In genomic region chr5:129459485-129460120, GRCh38 we compare ENCODE assay signal across 1 cellular context.
A peak's percentile ranks its signal among the peaks of the same experiment; 100 is the strongest.
TF ChIP-seq lines count a peak whose summit lies in the region.

No MANE protein-coding gene starts in this region.

TF ChIP-seq in WTC11, 78 proteins besides CTCF, POLR2A, EP300 and RAD21 (continued from another document):
- no peak for TF ChIP-seq ZMAT4 (CRISPR knock-in tag; IDR thresholded peaks at IDR 0.05)
- peak; percentile 79 for TF ChIP-seq ETV6 (CRISPR knock-in tag; IDR thresholded peaks at IDR 0.05)
- TF ChIP-seq ATF3 (CRISPR knock-in tag; conservative IDR thresholded peaks at IDR 0.05) = no peak
- TF ChIP-seq E2F5 (CRISPR knock-in tag; IDR thresholded peaks at IDR 0.05) = peak; percentile 71; the same call in 1 of the 2 replicates
- no peak for TF ChIP-seq NR2C2 (CRISPR knock-in tag; IDR thresholded peaks at IDR 0.05)
- TF ChIP-seq TCF7 (CRISPR knock-in tag; IDR thresholded peaks at IDR 0.05; ENCODE audit: low read depth) = no peak
- TF ChIP-seq RORB (CRISPR knock-in tag; IDR thresholded peaks at IDR 0.05) = no peak
- TF ChIP-seq HMGA2 (CRISPR knock-in tag; IDR thresholded peaks at IDR 0.05) = no peak
- TF ChIP-seq FOXK1 (CRISPR knock-in tag; IDR thresholded peaks at IDR 0.05) = no peak; the same call in 1 of the 2 replicates
- TF ChIP-seq E2F1 (CRISPR knock-in tag; IDR thresholded peaks at IDR 0.05) = no peak
- no peak for TF ChIP-seq ELF4 (CRISPR knock-in tag; IDR thresholded peaks at IDR 0.05; ENCODE audit: low read depth)
- TF ChIP-seq JUN (CRISPR knock-in tag; IDR thresholded peaks at IDR 0.05) = no peak
- no peak for TF ChIP-seq ATF1 (CRISPR knock-in tag; IDR thresholded peaks at IDR 0.05)
- TF ChIP-seq RELA (CRISPR knock-in tag; IDR thresholded peaks at IDR 0.05; ENCODE audit: borderline replicate concordance) = no peak
- TF ChIP-seq ZBTB43 (CRISPR knock-in tag; IDR thresholded peaks at IDR 0.05) = no peak
- TF ChIP-seq MLX (CRISPR knock-in tag; IDR thresholded peaks at IDR 0.05) = no peak
- no peak for TF ChIP-seq ESRRA (CRISPR knock-in tag; IDR thresholded peaks at IDR 0.05; ENCODE audit: borderline replicate concordance)
- no peak for TF ChIP-seq JAZF1 (CRISPR knock-in tag; IDR thresholded peaks at IDR 0.05)
- no peak for TF ChIP-seq CBFB (CRISPR knock-in tag; IDR thresholded peaks at IDR 0.05; ENCODE audit: low read depth)
- no peak for TF ChIP-seq ZNF532 (CRISPR knock-in tag; IDR thresholded peaks at IDR 0.05; ENCODE audit: borderline replicate concordance)
- no peak for TF ChIP-seq CREB1 (CRISPR knock-in tag; IDR thresholded peaks at IDR 0.05)
- peak; percentile 74 for TF ChIP-seq FOXP1 (CRISPR knock-in tag; IDR thresholded peaks at IDR 0.05; ENCODE audit: borderline replicate concordance)
- no peak for TF ChIP-seq FOXJ3 (CRISPR knock-in tag; IDR thresholded peaks at IDR 0.05; ENCODE audit: borderline replicate concordance)
- no peak for TF ChIP-seq IRF2 (CRISPR knock-in tag; IDR thresholded peaks at IDR 0.05; ENCODE audit: borderline replicate concordance, low read depth)
- TF ChIP-seq NFATC4 (CRISPR knock-in tag; IDR thresholded peaks at IDR 0.05) = no peak
- no peak for TF ChIP-seq ZNF121 (CRISPR knock-in tag; IDR thresholded peaks at IDR 0.05)
- TF ChIP-seq OVOL2 (CRISPR knock-in tag; IDR thresholded peaks at IDR 0.05; ENCODE audit: borderline replicate concordance) = no peak
- peak; percentile 48; the same call in 1 of the 2 replicates for TF ChIP-seq SMAD3 (CRISPR knock-in tag; IDR thresholded peaks at IDR 0.05; ENCODE audit: borderline replicate concordance)
- peak; percentile 71 for TF ChIP-seq SP1 (CRISPR knock-in tag; conservative IDR thresholded peaks at IDR 0.05)
- TF ChIP-seq MAX (CRISPR knock-in tag; IDR thresholded peaks at IDR 0.05) = peak; percentile 97
- no peak for TF ChIP-seq SMAD4 (CRISPR knock-in tag; IDR thresholded peaks at IDR 0.05)
- no peak for TF ChIP-seq E2F4 (CRISPR knock-in tag; IDR thresholded peaks at IDR 0.05; ENCODE audit: borderline replicate concordance, low read depth)
- no peak for TF ChIP-seq ATF2 (CRISPR knock-in tag; IDR thresholded peaks at IDR 0.05; ENCODE audit: borderline replicate concordance, low read depth)
- TF ChIP-seq GRHL2 (CRISPR knock-in tag; IDR thresholded peaks at IDR 0.05; ENCODE audit: insufficient replicate concordance, severe bottlenecking) = no peak
- peak; percentile 79 for TF ChIP-seq USF2 (CRISPR knock-in tag; IDR thresholded peaks at IDR 0.05)
- TF ChIP-seq KAT7 (CRISPR knock-in tag; IDR thresholded peaks at IDR 0.05; ENCODE audit: borderline replicate concordance) = 0 out of 2 replicates have a peak, but pooled peaks have one; percentile 18
- TF ChIP-seq CDX4 (CRISPR knock-in tag; IDR thresholded peaks at IDR 0.05; ENCODE audit: borderline replicate concordance) = no peak
- TF ChIP-seq ZNF317 (CRISPR knock-in tag; IDR thresholded peaks at IDR 0.05; ENCODE audit: borderline replicate concordance, low read depth) = no peak
TF ChIP-seq in WTC11: peak in this region for 17.
